In the genomic region with DNA sequence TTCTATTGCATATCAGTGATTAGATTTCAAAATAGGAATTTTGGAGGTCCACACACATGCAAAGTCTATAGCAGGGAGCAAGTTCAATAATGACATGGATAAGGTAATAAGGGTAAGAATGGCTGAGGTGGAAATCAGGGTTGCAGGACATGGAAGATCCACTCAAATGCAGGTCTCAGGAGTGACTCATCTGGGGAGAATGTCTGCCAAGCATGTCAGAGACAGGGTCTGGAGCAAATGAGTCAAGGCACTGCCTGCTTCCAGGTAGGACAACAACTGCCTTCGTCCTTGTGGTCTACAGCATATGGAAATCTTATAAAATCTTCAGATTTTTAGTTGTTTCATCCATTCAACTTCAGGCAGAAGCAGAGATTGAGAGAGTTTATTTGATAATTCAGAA, we compare ENCODE assay signal across 16 cellular contexts.
DNase-seq lines count a peak whose midpoint lies in the region; ATAC-seq and TF ChIP-seq lines count a peak whose summit lies in the region.
"Had no signal": no experiment of that assay in that cellular context is flagged by ENCODE, and none has a peak within 500 bp of the region (broad histone marks: within the 10 kb centered on the region; RNA-seq: fewer than 3 reads in every experiment).

No MANE protein-coding gene starts in this region.

- H3K4me3 Mint-ChIP-seq in T-helper 17 cell (no peak overlapping the region), endothelial cell (ENCODE audit: unreplicated experiment) (no peak overlapping the region)
- H3K4me3 Mint-ChIP-seq: activated CD8-positive, alpha-beta T cell treated with anti-CD3 and anti-CD28 coated beads, Interleukin-2, amount 10 ng/mL, durations not matched to agents 7 days and 5 days; natural killer cell treated with Interleukin-12 subunit alpha and Interleukin-12 subunit beta and Interleukin-15 and Interleukin-18, amount 100 ng/mL, for 72 hours; stimulated activated naive CD8-positive, alpha-beta T cell treated with anti-CD3 and anti-CD28 coated beads, Interleukin-15, Interleukin-2, amounts not matched to agents 100 ng/mL and 50 ng/mL, for 24 hours had no signal

- no peak overlapping the region for H3K4ac ChIP-seq in mesenchymal stem cell (ENCODE audit: low read depth in 1 of 2, low read length in 2 of 2)

- H2AFZ ChIP-seq in mesenchymal stem cell (ENCODE audit: low read depth, low read length), result no peak overlapping the region

- peak overlapping the region; percentile 45 for H3K27ac ChIP-seq in mesenchymal stem cell (ENCODE audit: low read length, poor library complexity, severe bottlenecking)
- H3K27ac ChIP-seq: adrenal gland, VCaP had no signal

- no peaks in the 10 kb centered on the region for H3K27me3 Mint-ChIP-seq in T-helper 17 cell
- no peaks in the 10 kb centered on the region for H3K27me3 Mint-ChIP-seq in endothelial cell (ENCODE audit: unreplicated experiment)
- H3K27me3 Mint-ChIP-seq: natural killer cell treated with Interleukin-12 subunit alpha and Interleukin-12 subunit beta and Interleukin-15 and Interleukin-18, amount 100 ng/mL, for 72 hours; stimulated activated naive CD8-positive, alpha-beta T cell treated with anti-CD3 and anti-CD28 coated beads, Interleukin-15, Interleukin-2, amounts not matched to agents 100 ng/mL and 50 ng/mL, for 24 hours had no signal

- H3K36me3 Mint-ChIP-seq in T-helper 17 cell (ENCODE audit: low read depth) (no peaks in the 10 kb centered on the region), endothelial cell (ENCODE audit: low read depth, unreplicated experiment) (no peaks in the 10 kb centered on the region)
- no peaks in the 10 kb centered on the region for H3K36me3 Mint-ChIP-seq in activated naive CD4-positive, alpha-beta T cell treated with anti-CD3 and anti-CD28 coated beads, Interleukin-2, amount 50 U/mL, for 72 hours
- H3K36me3 Mint-ChIP-seq: natural killer cell treated with Interleukin-12 subunit alpha and Interleukin-12 subunit beta and Interleukin-15 and Interleukin-18, amount 100 ng/mL, for 72 hours had no signal

- ATAC-seq in T-helper 17 cell, result no peak
- ATAC-seq in activated naive CD4-positive, alpha-beta T cell treated with anti-CD3 and anti-CD28 coated beads, Interleukin-2, amount 50 U/mL, for 72 hours, result no peak
- ATAC-seq: activated CD8-positive, alpha-beta T cell treated with anti-CD3 and anti-CD28 coated beads, Interleukin-2, amount 10 ng/mL, durations not matched to agents 7 days and 5 days; natural killer cell treated with Interleukin-12 subunit alpha and Interleukin-12 subunit beta and Interleukin-15 and Interleukin-18, amount 100 ng/mL, for 72 hours had no signal

- H3K27me3 ChIP-seq in mesenchymal stem cell (ENCODE audit: control insufficient read depth in 1 of 2, insufficient read depth in 1 of 2, low read length in 2 of 2), result no peaks in the 10 kb centered on the region
- H3K27me3 ChIP-seq: adrenal gland had no signal

- H3K9me3 Mint-ChIP-seq in activated naive CD4-positive, alpha-beta T cell treated with anti-CD3 and anti-CD28 coated beads, Interleukin-2, amount 50 U/mL, for 72 hours, result peaks cover 10 to 12% of the 10 kb centered on the region in 2 donors
- H3K9me3 Mint-ChIP-seq in endothelial cell (ENCODE audit: unreplicated experiment), result no peaks in the 10 kb centered on the region

- H3K27ac Mint-ChIP-seq in T-helper 17 cell (no peak overlapping the region), endothelial cell (ENCODE audit: unreplicated experiment) (no peak overlapping the region)
- no peak overlapping the region for H3K27ac Mint-ChIP-seq in activated naive CD4-positive, alpha-beta T cell treated with anti-CD3 and anti-CD28 coated beads, Interleukin-2, amount 50 U/mL, for 72 hours
- H3K27ac Mint-ChIP-seq: activated CD8-positive, alpha-beta T cell treated with anti-CD3 and anti-CD28 coated beads, Interleukin-2, amount 10 ng/mL, durations not matched to agents 7 days and 5 days; natural killer cell treated with Interleukin-12 subunit alpha and Interleukin-12 subunit beta and Interleukin-15 and Interleukin-18, amount 100 ng/mL, for 72 hours; stimulated activated naive CD8-positive, alpha-beta T cell treated with anti-CD3 and anti-CD28 coated beads, Interleukin-15, Interleukin-2, amounts not matched to agents 100 ng/mL and 50 ng/mL, for 24 hours had no signal

- DNase-seq in ELR (ENCODE audit: low read depth) (peak; percentile 40), RPMI7951 (ENCODE audit: low read depth) (peak; percentile 79), dermis blood vessel endothelial cell (peak; percentile 75), mesenchymal stem cell (peak; percentile 71), DMS114 treated with DMSO at 0.1 percent for 48 hours (lab: John Stamatoyannopoulos, UW; ENCODE audit: unreplicated experiment) (no peak), T-helper 17 cell (no peak), endothelial cell (ENCODE audit: low spot score) (no peak)
- DNase-seq in activated naive CD4-positive, alpha-beta T cell treated with anti-CD3 and anti-CD28 coated beads, Interleukin-2, amount 50 U/mL, for 72 hours (ENCODE audit: low spot score in 2 of 2), result no peak
- DNase-seq: activated CD8-positive, alpha-beta T cell treated with anti-CD3 and anti-CD28 coated beads, Interleukin-2, amount 10 ng/mL, durations not matched to agents 7 days and 5 days; adrenal gland; COR-L47; GF-D8; NCI-H446 treated with DMSO at 0.1 percent for 48 hours had no signal

- WGBS in mesenchymal stem cell, result no CpG with 5 or more reads among the region's 1 CpG

- H3K14ac ChIP-seq in mesenchymal stem cell (ENCODE audit: low read length in 2 of 2), result no peak overlapping the region

- H2BK15ac ChIP-seq in mesenchymal stem cell (ENCODE audit: low read depth, poor library complexity, severe bottlenecking), result no peak overlapping the region

- H3K36me3 ChIP-seq in mesenchymal stem cell (ENCODE audit: control insufficient read depth in 1 of 2, insufficient read depth in 2 of 2, low read depth in 1 of 2, low read length in 2 of 2), result no peaks in the 10 kb centered on the region
- H3K36me3 ChIP-seq: adrenal gland had no signal

- no peak overlapping the region for H3K18ac ChIP-seq in mesenchymal stem cell (ENCODE audit: low read depth in 1 of 2, low read length in 2 of 2)

- H3K9ac ChIP-seq in mesenchymal stem cell (ENCODE audit: low read length), result no peak overlapping the region

- TF ChIP-seq CTCF in endothelial cell (IDR thresholded peaks at IDR 0.05; ENCODE audit: unreplicated experiment), result no peak

- H2BK5ac ChIP-seq in mesenchymal stem cell (ENCODE audit: low read depth, low read length, poor library complexity, severe bottlenecking), result no peak overlapping the region

- no peak overlapping the region for H2BK120ac ChIP-seq in mesenchymal stem cell (ENCODE audit: low read depth, low read length)

- H2AK5ac ChIP-seq in mesenchymal stem cell (ENCODE audit: low read length, severe bottlenecking), result no peak overlapping the region

- no peaks in the 10 kb centered on the region for H3K4me1 Mint-ChIP-seq in T-helper 17 cell
- H3K4me1 Mint-ChIP-seq in endothelial cell (ENCODE audit: unreplicated experiment), result no peaks in the 10 kb centered on the region

- H3K4me1 ChIP-seq in mesenchymal stem cell (ENCODE audit: control insufficient read depth, insufficient read depth, low read depth, low read length), result peaks cover 3% of the 10 kb centered on the region
- H3K4me1 ChIP-seq: adrenal gland had no signal

- no peak overlapping the region for H3K4me3 ChIP-seq in mesenchymal stem cell (ENCODE audit: insufficient read depth in 1 of 2, low read depth in 1 of 2, low read length in 2 of 2)
- H3K4me3 ChIP-seq: adrenal gland had no signal

- no peak overlapping the region for H3K23ac ChIP-seq in mesenchymal stem cell (ENCODE audit: low read length in 2 of 2)

- no peak overlapping the region for H4K8ac ChIP-seq in mesenchymal stem cell (ENCODE audit: low read length)

- H2BK12ac ChIP-seq in mesenchymal stem cell (ENCODE audit: low read length in 2 of 2), result no peak overlapping the region

- H3K79me1 ChIP-seq in mesenchymal stem cell (replicated peaks; ENCODE audit: low read length, poor library complexity, severe bottlenecking), result peaks cover 10% of the 10 kb centered on the region

- H3K4me2 ChIP-seq in mesenchymal stem cell (ENCODE audit: low read length, poor library complexity, severe bottlenecking), result peak overlapping the region; percentile 22

- H3K9me3 ChIP-seq in mesenchymal stem cell (ENCODE audit: control insufficient read depth, low read length) (peaks cover 4% of the 10 kb centered on the region), T-helper 17 cell (ENCODE audit: control insufficient read depth, low read length, poor library complexity, severe bottlenecking) (no peaks in the 10 kb centered on the region)

- no peak overlapping the region for H4K91ac ChIP-seq in mesenchymal stem cell (ENCODE audit: low read length)

Comparison
In these comparisons a context has a peak if more than half of its experiments do, and no peak if none do; other contexts are left out.
1. DNase-seq: peak in ELR (single experiment), RPMI7951 (single experiment), dermis blood vessel endothelial cell (single experiment) and mesenchymal stem cell (single experiment); none in DMS114 treated with DMSO at 0.1 percent for 48 hours (single experiment), T-helper 17 cell (0 of 3), activated naive CD4-positive, alpha-beta T cell treated with anti-CD3 and anti-CD28 coated beads, Interleukin-2, amount 50 U/mL, for 72 hours (0 of 2) and endothelial cell (single experiment).